Comparison of ENCODE assay signal across 1 cellular context in genomic region chr12:68069276-68069675, GRCh38.
TF ChIP-seq lines count a peak whose summit lies in the region.

No MANE protein-coding gene starts in this region.

TF ChIP-seq in IMR-90, 13 proteins besides CTCF, POLR2A, EP300 and RAD21:
- TF ChIP-seq FOS (IDR thresholded peaks at IDR 0.05; ENCODE audit: low read depth, low read length) (no peak), USF2 (IDR thresholded peaks at IDR 0.05; ENCODE audit: low read depth, low read length) (no peak), CEBPB (IDR thresholded peaks at IDR 0.05; ENCODE audit: low read depth, low read length) (no peak), NFE2L2 (IDR thresholded peaks at IDR 0.05; ENCODE audit: low read depth, low read length) (no peak), MAZ (IDR thresholded peaks at IDR 0.05; ENCODE audit: borderline replicate concordance, low read depth, low read length) (no peak)
